8 cellular contexts compared by ENCODE assay signal in genomic region chr14:34322940-34323418, GRCh38.
DNase-seq lines count a peak whose midpoint lies in the region; ATAC-seq and TF ChIP-seq lines count a peak whose summit lies in the region.

No MANE protein-coding gene starts in this region.

- H2AK5ac ChIP-seq in trophoblast cell (ENCODE audit: low read length) = no peak overlapping the region

- no peak overlapping the region for H3K4me3 ChIP-seq in Peyer's patch
- no peak overlapping the region for H3K4me3 ChIP-seq in foreskin fibroblast (ENCODE audit: low read depth in 1 of 2, low read length in 2 of 2)
- no peak overlapping the region for H3K4me3 ChIP-seq in trophoblast cell (ENCODE audit: low read depth, low read length)
- no peak overlapping the region for H3K4me3 ChIP-seq in upper lobe of right lung

- peaks cover 4% of the 10 kb centered on the region for H3K4me1 Mint-ChIP-seq in CD14-positive monocyte

- H3K27ac ChIP-seq in Peyer's patch (no peak overlapping the region), trophoblast cell (ENCODE audit: low read depth, low read length) (no peak overlapping the region), upper lobe of right lung (no peak overlapping the region)

- H3K4me2 ChIP-seq in trophoblast cell (ENCODE audit: low read length) = no peak overlapping the region

- H4K91ac ChIP-seq in trophoblast cell (ENCODE audit: low read depth, low read length) = no peak overlapping the region

- no peaks in the 10 kb centered on the region for H3K4me1 ChIP-seq in Peyer's patch
- H3K4me1 ChIP-seq in trophoblast cell (ENCODE audit: control insufficient read depth in 1 of 2, insufficient read depth in 2 of 2, low read length in 2 of 2) = no peaks in the 10 kb centered on the region
- no peaks in the 10 kb centered on the region for H3K4me1 ChIP-seq in upper lobe of right lung

- no peak overlapping the region for H3K9ac ChIP-seq in trophoblast cell (ENCODE audit: low read length)

- H3K23ac ChIP-seq in trophoblast cell (ENCODE audit: low read length) = no peak overlapping the region

- H3K27ac Mint-ChIP-seq in CD14-positive monocyte = no peak overlapping the region

- no peak overlapping the region for H2BK120ac ChIP-seq in trophoblast cell (ENCODE audit: insufficient read depth, low read length, poor library complexity)

- no peaks in the 10 kb centered on the region for H3K27me3 ChIP-seq in Peyer's patch
- H3K27me3 ChIP-seq in trophoblast cell (ENCODE audit: insufficient read depth, low read length) = no peaks in the 10 kb centered on the region
- H3K27me3 ChIP-seq in upper lobe of right lung = no peaks in the 10 kb centered on the region

- H3K79me1 ChIP-seq in trophoblast cell (ENCODE audit: low read length) = no peaks in the 10 kb centered on the region

- no peaks in the 10 kb centered on the region for H3K79me2 ChIP-seq in trophoblast cell (ENCODE audit: control insufficient read depth, insufficient read depth, low read length, poor library complexity)

- H2BK5ac ChIP-seq in trophoblast cell (ENCODE audit: low read depth, low read length, poor library complexity) = no peak overlapping the region

- no CpG with 5 or more reads among the region's 8 CpGs for WGBS in trophoblast cell (ENCODE audit: extremely low coverage, insufficient coverage, insufficient read length)

- in situ Hi-C loops in KBM-7 (cut with MboI; ENCODE audit: low pct_unique_long_range_greater_than_20kb, low sequenced_read_pairs) = loop anchor here (25.0 kb wide), 1 partner anchor 486 kb away; no protein-coding TSS in a partner anchor

- no peak overlapping the region for H2BK12ac ChIP-seq in trophoblast cell (ENCODE audit: low read length)

- TF ChIP-seq POLR2A in Peyer's patch (IDR thresholded peaks at IDR 0.05) = no peak

- H2AFZ ChIP-seq in trophoblast cell (ENCODE audit: insufficient read depth, low read length, poor library complexity) = no peak overlapping the region

- DNase-seq in CD14-positive monocyte (ENCODE audit: low spot score) (peak; percentile 57), KBM-7 (peak; percentile 60), Peyer's patch (peak; percentile 31 to 79 (median 73)), activated T-helper 1 cell treated with Interleukin-2 at 50 U/mL for 16 hours (ENCODE audit: low read depth) (peak; percentile 53), foreskin fibroblast (peak; percentile 28 to 74), trophoblast cell (peak; percentile 27 to 84), upper lobe of right lung (peak; percentile 74)

- H3K14ac ChIP-seq in trophoblast cell (ENCODE audit: low read length) = no peak overlapping the region

- no peaks in the 10 kb centered on the region for H3K36me3 Mint-ChIP-seq in CD14-positive monocyte

- TF ChIP-seq CTCF in CD14-positive monocyte (IDR thresholded peaks at IDR 0.05) = peak; percentile 86
- peak; percentile 39 to 80 (median 59) for TF ChIP-seq CTCF in Peyer's patch (IDR thresholded peaks at IDR 0.05)
- TF ChIP-seq CTCF in foreskin fibroblast (IDR thresholded peaks at IDR 0.05; ENCODE audit: low read depth, low read length) = peak; percentile 72
- peak; percentile 82 for TF ChIP-seq CTCF in upper lobe of right lung (IDR thresholded peaks at IDR 0.05)

- H4K8ac ChIP-seq in trophoblast cell (ENCODE audit: low read depth, low read length) = no peak overlapping the region

- no peak overlapping the region for H3K4me3 Mint-ChIP-seq in CD14-positive monocyte

- intact Hi-C loops in CD14-positive monocyte (cut with micrococcal nuclease) = loop anchor here in 1 of 2 donors (10.0 kb wide), 1 partner anchor 488 kb away; no protein-coding TSS in a partner anchor
- intact Hi-C loops in upper lobe of right lung (cut with DNase I) = no loop called here

- H4K12ac ChIP-seq in trophoblast cell (ENCODE audit: low read depth, low read length) = no peak overlapping the region

- H3K36me3 ChIP-seq in Peyer's patch (no peaks in the 10 kb centered on the region), trophoblast cell (ENCODE audit: control insufficient read depth in 1 of 2, insufficient read depth in 2 of 2, low read length in 2 of 2) (no peaks in the 10 kb centered on the region), upper lobe of right lung (no peaks in the 10 kb centered on the region)

- peak; percentile 74 for ATAC-seq in GM19452 (IDR thresholded peaks at IDR 0.05; ENCODE audit: unreplicated experiment)
- ATAC-seq in upper lobe of right lung = peak; percentile 89

- no peak overlapping the region for H3K18ac ChIP-seq in trophoblast cell (ENCODE audit: low read length)

- no peak overlapping the region for H3K4ac ChIP-seq in trophoblast cell (ENCODE audit: low read depth, low read length)

- H3K27me3 Mint-ChIP-seq in CD14-positive monocyte (ENCODE audit: low read depth in 3 of 3) = peaks cover 2 to 6% (median 4%) of the 10 kb centered on the region in 3 donors

- H3K9me3 Mint-ChIP-seq in CD14-positive monocyte = no peaks in the 10 kb centered on the region

- H3K9me3 ChIP-seq in Peyer's patch = no peaks in the 10 kb centered on the region
- no peaks in the 10 kb centered on the region for H3K9me3 ChIP-seq in trophoblast cell (ENCODE audit: insufficient read depth, low read depth, low read length)
- no peaks in the 10 kb centered on the region for H3K9me3 ChIP-seq in upper lobe of right lung
